In genomic region chr12:98397323-98398105, GRCh38 we compare ENCODE assay signal across 8 cellular contexts.
A peak's percentile ranks its signal among the peaks of the same experiment; 100 is the strongest.
DNase-seq lines count a peak whose midpoint lies in the region; ATAC-seq and TF ChIP-seq lines count a peak whose summit lies in the region.

No MANE protein-coding gene starts in this region.

- no peaks in the 10 kb centered on the region for H3K4me1 ChIP-seq in muscle layer of colon (ENCODE audit: insufficient read depth, low read length)

- peak overlapping the region; percentile 37 for H3K27ac ChIP-seq in muscle layer of colon (ENCODE audit: low read depth, low read length)

- peak overlapping the region; percentile 60 for H3K9ac ChIP-seq in muscle layer of colon (ENCODE audit: low read length)

- peak; percentile 87 for DNase-seq in DMS 273 (lab: John Stamatoyannopoulos, UW; ENCODE audit: unreplicated experiment)
- DNase-seq in HUDEP-2 (lab: John Stamatoyannopoulos, UW; ENCODE audit: unreplicated experiment in 76 of 76): peak in 65 of 76 experiments; percentile 2 to 82 (median 44)
- DNase-seq in NOMO-1 treated with dmso at 0.1 percent for 144 hours (lab: John Stamatoyannopoulos, UW; ENCODE audit: unreplicated experiment): peak; percentile 62
- peak; percentile 77 for DNase-seq in activated T-cell treated with anti-CD3 and anti-CD28 coated beads for 24 hours (ENCODE audit: low read depth)
- DNase-seq in erythroblast (lab: John Stamatoyannopoulos, UW): peak; percentile 60 to 78
- DNase-seq in stimulated activated CD8-positive, alpha-beta memory T cell treated with anti-CD3 and anti-CD28 coated beads, Interleukin-7, amount 100 ng/mL, for 1 hour (ENCODE audit: low read depth in 2 of 2): peak; percentile 57 to 67

- no peaks in the 10 kb centered on the region for H3K27me3 ChIP-seq in muscle layer of colon (ENCODE audit: control insufficient read depth in 1 of 2, insufficient read depth in 2 of 2, low read length in 2 of 2)

- ATAC-seq in GM21447 (IDR thresholded peaks at IDR 0.05; ENCODE audit: unreplicated experiment): peak; percentile 83

- no peaks in the 10 kb centered on the region for H3K9me3 ChIP-seq in muscle layer of colon (ENCODE audit: low read length)

- no peaks in the 10 kb centered on the region for H3K36me3 ChIP-seq in muscle layer of colon (ENCODE audit: insufficient read depth, low read length)

- no peak for TF ChIP-seq POLR2A in erythroblast (IDR thresholded peaks at IDR 0.05; ENCODE audit: low read length)

- H3K4me3 ChIP-seq in muscle layer of colon (ENCODE audit: low read depth in 1 of 2, low read length in 2 of 2): peak overlapping the region; percentile 49 to 73

Comparison
In these comparisons a context has a peak if more than half of its experiments do, and no peak if none do; other contexts are left out.
1. Peak in every context shown above with its lines: DNase-seq, ATAC-seq, H3K4me3 ChIP-seq and H3K27ac ChIP-seq.